In the genomic region with DNA sequence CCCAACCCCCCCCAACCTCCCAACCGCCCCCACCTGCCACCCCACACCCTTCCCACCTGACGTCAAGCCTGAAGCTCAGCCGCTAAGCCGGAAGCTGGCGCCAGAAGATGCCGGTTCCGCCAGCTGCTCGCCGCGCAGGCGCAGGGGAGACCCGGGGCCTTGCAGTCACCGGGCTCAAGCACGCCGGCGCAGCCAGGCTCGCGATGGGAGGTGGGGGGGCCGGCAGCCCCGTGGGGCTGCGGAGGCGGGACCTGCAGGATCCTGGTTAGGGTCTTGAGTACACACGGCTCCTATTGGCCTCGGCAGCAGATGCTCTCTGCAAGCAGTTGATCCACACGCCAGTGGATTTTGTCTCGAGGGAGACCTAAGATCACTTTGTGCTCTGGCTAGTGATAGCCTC, we compare ENCODE assay signal across 8 cellular contexts. TPM values are rescaled to one million over a fixed set of nuclear protein-coding genes. Genes with fewer than 3 reads are reported as not detected.
DNase-seq lines count a peak whose midpoint lies in the region; TF ChIP-seq lines count a peak whose summit lies in the region.

LIG4 (minus strand) TSS at position 109 of the 400 bp plus-strand sequence. CDS start 4,268 bp downstream, outside the sequence.

- TF ChIP-seq CTCF in HFF-Myc (IDR thresholded peaks at IDR 0.05; ENCODE audit: low read depth, low read length, missing control alignments): no peak

- no peaks in the 10 kb centered on the region for H3K9me3 Mint-ChIP-seq in activated naive CD4-positive, alpha-beta T cell treated with anti-CD3 and anti-CD28 coated beads, Interleukin-2, amount 10 ng/mL, durations not matched to agents 7 days and 5 days

- peak within 1 kb of the TSS; percentile 76 for H3K4me3 Mint-ChIP-seq in activated naive CD4-positive, alpha-beta T cell treated with anti-CD3 and anti-CD28 coated beads, Interleukin-2, amount 10 ng/mL, durations not matched to agents 7 days and 5 days

- peak within 1 kb of the TSS; percentile 46 for H3K4me3 ChIP-seq in HFF-Myc (replicated peaks; ENCODE audit: low read depth, low read length)

- peaks cover 11% of the 10 kb centered on the region for H3K36me3 Mint-ChIP-seq in activated naive CD4-positive, alpha-beta T cell treated with anti-CD3 and anti-CD28 coated beads, Interleukin-2, amount 10 ng/mL, durations not matched to agents 7 days and 5 days

- CTCF ChIA-PET in activated naive CD4-positive, alpha-beta T cell treated with anti-CD3 and anti-CD28 coated beads, Interleukin-2, amount 10 ng/mL, durations not matched to agents 7 days and 5 days (lab: Charles Lee): interaction anchor here (1.0 kb wide), 1 partner anchor 40 kb away, joined by 3 read pairs; no protein-coding TSS in a partner anchor

- peaks cover 58% of the 10 kb centered on the region for H3K4me1 Mint-ChIP-seq in activated naive CD4-positive, alpha-beta T cell treated with anti-CD3 and anti-CD28 coated beads, Interleukin-2, amount 10 ng/mL, durations not matched to agents 7 days and 5 days

- peak within 1 kb of the TSS; percentile 86 for H3K27ac Mint-ChIP-seq in activated naive CD4-positive, alpha-beta T cell treated with anti-CD3 and anti-CD28 coated beads, Interleukin-2, amount 10 ng/mL, durations not matched to agents 7 days and 5 days

- DNase-seq in GM04503 (ENCODE audit: low read depth): peak; percentile 44
- peak; percentile 64 for DNase-seq in HFF-Myc (ENCODE audit: extremely low read depth, low read depth)
- peak; percentile 97 for DNase-seq in NAMALWA (ENCODE audit: low spot score)
- peak; percentile 91 for DNase-seq in SK-MEL-5 (ENCODE audit: low read depth, low spot score)
- peak; percentile 95 for DNase-seq in activated naive CD4-positive, alpha-beta T cell treated with anti-CD3 and anti-CD28 coated beads, Interleukin-2, amount 10 ng/mL, durations not matched to agents 7 days and 5 days
- peak; percentile 90 for DNase-seq in globus pallidus (ENCODE audit: low spot score)
- peak in 55 of 56 donors; percentile 33 to 94 (median 85) for DNase-seq in nucleus accumbens (lab: John Stamatoyannopoulos, UW)
- peak; percentile 86 for DNase-seq in superior temporal gyrus (ENCODE audit: extremely low spot score)

- in situ Hi-C loops in SK-MEL-5 (cut with HindIII; ENCODE audit: low pct_unique_long_range_greater_than_20kb, low sequenced_read_pairs): no loop called here

- peaks cover 5% of the 10 kb centered on the region for H3K27me3 Mint-ChIP-seq in activated naive CD4-positive, alpha-beta T cell treated with anti-CD3 and anti-CD28 coated beads, Interleukin-2, amount 10 ng/mL, durations not matched to agents 7 days and 5 days

RNA-seq across cellular contexts. Expression of gene LIG4, which starts in this region (rescaled TPM):
- 14.0 and 16.7 TPM in 2 replicates for total RNA-seq in SK-MEL-5 (2014; rRNA removed; shearing (Covaris generic))
- polyA plus RNA-seq in SK-MEL-5 (2015; cell fraction: cytosol; rRNA removed): 10.1 and 11.2 TPM in 2 replicates
- polyA plus RNA-seq in SK-MEL-5 (2015; cell fraction: nucleus; rRNA removed): 36.3 and 38.1 TPM in 2 replicates

Comparison
In these comparisons a context has a peak if more than half of its experiments do, and no peak if none do; other contexts are left out.
1. Peak in every context shown above with its lines: DNase-seq and H3K4me3 ChIP-seq.
2. DNase-seq: peak in every context shown above with its lines; median percentile 97 in NAMALWA; 95 in activated naive CD4-positive, alpha-beta T cell treated with anti-CD3 and anti-CD28 coated beads, Interleukin-2, amount 10 ng/mL, durations not matched to agents 7 days and 5 days; 91 in SK-MEL-5; 90 in globus pallidus; 86 in superior temporal gyrus; 85 in nucleus accumbens; 64 in HFF-Myc; 44 in GM04503.